ENCODE assay signal across 25 cellular contexts in the genomic region with DNA sequence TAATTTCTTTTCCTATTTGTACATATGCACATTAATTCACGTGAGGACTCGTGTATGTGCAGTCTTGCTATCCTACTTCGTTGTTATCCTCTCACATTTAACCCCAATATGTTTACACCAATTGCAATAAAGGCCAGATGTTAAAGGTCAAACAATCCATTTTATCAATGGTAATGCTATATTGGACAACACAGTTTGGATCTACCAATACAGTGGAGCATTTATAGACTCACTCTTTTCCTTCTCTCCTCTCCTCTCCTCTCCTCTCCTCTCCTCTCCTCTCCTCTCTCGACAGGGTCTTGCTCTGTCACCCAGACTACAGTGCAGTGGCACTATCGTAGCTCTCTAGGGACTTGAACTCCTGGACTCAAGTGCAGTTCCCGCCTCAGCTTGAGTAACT.
DNase-seq lines count a peak whose midpoint lies in the region; ATAC-seq and TF ChIP-seq lines count a peak whose summit lies in the region.
"Had no signal": no experiment of that assay in that cellular context is flagged by ENCODE, and none has a peak within 500 bp of the region (broad histone marks: within the 10 kb centered on the region; RNA-seq: fewer than 3 reads in every experiment).

No MANE protein-coding gene starts in this region.

- WGBS in mesenchymal stem cell, result 91% methylated on average over 6 of the region's 6 CpGs

- no peak overlapping the region for H3K27ac Mint-ChIP-seq in stimulated activated naive CD8-positive, alpha-beta T cell treated with anti-CD3 and anti-CD28 coated beads, Interleukin-15, amount 100 ng/mL, for 72 hours
- H3K27ac Mint-ChIP-seq in WTC11, result 0 out of 2 replicates have a peak overlapping the region, but pooled peaks have one; percentile 17
- H3K27ac Mint-ChIP-seq: CD14-positive monocyte; CD4-positive, alpha-beta memory T cell; CD8-positive, alpha-beta memory T cell had no signal

- TF ChIP-seq CTCF in WTC11 (IDR thresholded peaks at IDR 0.05), result no peak

- no peak overlapping the region for H2BK15ac ChIP-seq in mesenchymal stem cell (ENCODE audit: low read depth, poor library complexity, severe bottlenecking)

- H3K4ac ChIP-seq in mesenchymal stem cell (ENCODE audit: low read depth in 1 of 2, low read length in 2 of 2), result no peak overlapping the region

- H3K36me3 ChIP-seq in mesenchymal stem cell (ENCODE audit: control insufficient read depth in 1 of 2, insufficient read depth in 2 of 2, low read depth in 1 of 2, low read length in 2 of 2), result no peaks in the 10 kb centered on the region
- H3K36me3 ChIP-seq: BE2C, BLaER1 had no signal

- H3K9me3 Mint-ChIP-seq in stimulated activated naive CD8-positive, alpha-beta T cell treated with anti-CD3 and anti-CD28 coated beads, Interleukin-15, amount 100 ng/mL, for 72 hours, result no peaks in the 10 kb centered on the region
- no peaks in the 10 kb centered on the region for H3K9me3 Mint-ChIP-seq in WTC11

- no peaks in the 10 kb centered on the region for H3K27me3 ChIP-seq in mesenchymal stem cell (ENCODE audit: control insufficient read depth in 1 of 2, insufficient read depth in 1 of 2, low read length in 2 of 2)
- H3K27me3 ChIP-seq: BE2C, BLaER1 had no signal

- POLR2A ChIA-PET in WTC11 (lab: Charles Lee), result no interaction called here

- DNase-seq in stimulated activated naive CD8-positive, alpha-beta T cell treated with anti-CD3 and anti-CD28 coated beads, Interleukin-15, amount 100 ng/mL, for 72 hours, result no peak
- no peak for DNase-seq in stimulated activated naive CD8-positive, alpha-beta T cell treated with anti-CD3 and anti-CD28 coated beads, Interleukin-15, Interleukin-2, amounts not matched to agents 100 U/mL and 50 U/mL, for 24 hours
- DNase-seq in WTC11 (ENCODE audit: low spot score) (no peak), mesenchymal stem cell (no peak), NAMALWA (ENCODE audit: low spot score) (no peak)
- DNase-seq in activated CD4-positive, alpha-beta T cell treated with anti-CD3 and anti-CD28 coated beads, Interleukin-2, amount 50 U/mL, for 48 hours, result no peak
- DNase-seq: 8988T; ACHN; BE2C; C1 segment of cervical spinal cord; CD4-positive, alpha-beta memory T cell; CD4-positive, CD25-positive, alpha-beta regulatory T cell; CD8-positive, alpha-beta memory T cell; COR-L47; DMS 273 treated with DMSO at 0.1 percent for 48 hours; DMS153; DMS53; DMS79; DND-41; EL; GDM1 had no signal

- H4K8ac ChIP-seq in mesenchymal stem cell (ENCODE audit: low read length), result no peak overlapping the region

- CTCF ChIA-PET in WTC11 (lab: Charles Lee), result no interaction called here

- no peak overlapping the region for H3K14ac ChIP-seq in mesenchymal stem cell (ENCODE audit: low read length in 2 of 2)

- no peak overlapping the region for H2BK5ac ChIP-seq in mesenchymal stem cell (ENCODE audit: low read depth, low read length, poor library complexity, severe bottlenecking)

- H3K36me3 Mint-ChIP-seq in WTC11, result no peaks in the 10 kb centered on the region
- H3K36me3 Mint-ChIP-seq: CD14-positive monocyte; CD4-positive, alpha-beta memory T cell; CD4-positive, CD25-positive, alpha-beta regulatory T cell; CD8-positive, alpha-beta memory T cell had no signal

- peaks cover 21% of the 10 kb centered on the region for H3K79me1 ChIP-seq in mesenchymal stem cell (replicated peaks; ENCODE audit: low read length, poor library complexity, severe bottlenecking)

- H3K27me3 Mint-ChIP-seq in stimulated activated naive CD8-positive, alpha-beta T cell treated with anti-CD3 and anti-CD28 coated beads, Interleukin-15, amount 100 ng/mL, for 72 hours, result peaks cover 12% of the 10 kb centered on the region
- no peaks in the 10 kb centered on the region for H3K27me3 Mint-ChIP-seq in WTC11 (ENCODE audit: low read depth)
- H3K27me3 Mint-ChIP-seq: CD4-positive, alpha-beta memory T cell; CD8-positive, alpha-beta memory T cell had no signal

- no peak overlapping the region for H3K18ac ChIP-seq in mesenchymal stem cell (ENCODE audit: low read depth in 1 of 2, low read length in 2 of 2)

- peak overlapping the region; percentile 63 for H2AK5ac ChIP-seq in mesenchymal stem cell (ENCODE audit: low read length, severe bottlenecking)

- H3K4me3 ChIP-seq in mesenchymal stem cell (ENCODE audit: insufficient read depth in 1 of 2, low read depth in 1 of 2, low read length in 2 of 2), result no peak overlapping the region
- H3K4me3 ChIP-seq: BLaER1, GM12878 had no signal

- no peak overlapping the region for H2BK12ac ChIP-seq in mesenchymal stem cell (ENCODE audit: low read length in 2 of 2)

- H3K9ac ChIP-seq in mesenchymal stem cell (ENCODE audit: low read length), result no peak overlapping the region
- H3K9ac ChIP-seq: BLaER1 had no signal

- H3K4me3 Mint-ChIP-seq in stimulated activated naive CD8-positive, alpha-beta T cell treated with anti-CD3 and anti-CD28 coated beads, Interleukin-15, amount 100 ng/mL, for 72 hours, result no peak overlapping the region
- no peak overlapping the region for H3K4me3 Mint-ChIP-seq in WTC11
- H3K4me3 Mint-ChIP-seq: CD14-positive monocyte; CD4-positive, alpha-beta memory T cell; CD4-positive, CD25-positive, alpha-beta regulatory T cell; CD8-positive, alpha-beta memory T cell had no signal

- no peak overlapping the region for H3K23ac ChIP-seq in mesenchymal stem cell (ENCODE audit: low read length in 2 of 2)

- no peaks in the 10 kb centered on the region for H3K9me3 ChIP-seq in mesenchymal stem cell (ENCODE audit: control insufficient read depth, low read length)
- H3K9me3 ChIP-seq: BE2C, BLaER1 had no signal

- H3K4me2 ChIP-seq in mesenchymal stem cell (ENCODE audit: low read length, poor library complexity, severe bottlenecking), result no peak overlapping the region
- H3K4me2 ChIP-seq: BLaER1 had no signal

- no peak overlapping the region for H3K27ac ChIP-seq in mesenchymal stem cell (ENCODE audit: low read length, poor library complexity, severe bottlenecking)
- H3K27ac ChIP-seq: BLaER1 had no signal

- H3K4me1 Mint-ChIP-seq in stimulated activated naive CD8-positive, alpha-beta T cell treated with anti-CD3 and anti-CD28 coated beads, Interleukin-15, amount 100 ng/mL, for 72 hours, result no peaks in the 10 kb centered on the region
- peaks cover 95% of the 10 kb centered on the region for H3K4me1 Mint-ChIP-seq in WTC11
- H3K4me1 Mint-ChIP-seq: CD14-positive monocyte; CD4-positive, alpha-beta memory T cell; CD4-positive, CD25-positive, alpha-beta regulatory T cell; CD8-positive, alpha-beta memory T cell had no signal

- no peak overlapping the region for H4K91ac ChIP-seq in mesenchymal stem cell (ENCODE audit: low read length)

- H2AFZ ChIP-seq in mesenchymal stem cell (ENCODE audit: low read depth, low read length), result no peak overlapping the region

- peak; percentile 64 for ATAC-seq in stimulated activated naive CD8-positive, alpha-beta T cell treated with anti-CD3 and anti-CD28 coated beads, Interleukin-15, amount 100 ng/mL, for 72 hours
- ATAC-seq in stimulated activated naive CD8-positive, alpha-beta T cell treated with anti-CD3 and anti-CD28 coated beads, Interleukin-15, Interleukin-2, amounts not matched to agents 100 U/mL and 50 U/mL, for 24 hours, result no peak
- ATAC-seq in WTC11 (no peak), GM21737 (IDR thresholded peaks at IDR 0.05; ENCODE audit: unreplicated experiment) (no peak)
- ATAC-seq: GM12878 had no signal

- H2BK120ac ChIP-seq in mesenchymal stem cell (ENCODE audit: low read depth, low read length), result no peak overlapping the region

- no peaks in the 10 kb centered on the region for H3K4me1 ChIP-seq in mesenchymal stem cell (ENCODE audit: control insufficient read depth, insufficient read depth, low read depth, low read length)
- H3K4me1 ChIP-seq: BE2C had no signal

TF ChIP-seq in WTC11, 78 proteins besides CTCF, POLR2A, EP300 and RAD21:
- TF ChIP-seq SMAD3 (CRISPR knock-in tag; IDR thresholded peaks at IDR 0.05; ENCODE audit: borderline replicate concordance) (no peak), SP1 (CRISPR knock-in tag; conservative IDR thresholded peaks at IDR 0.05) (no peak), NR2C2 (CRISPR knock-in tag; IDR thresholded peaks at IDR 0.05) (no peak), ZNF423 (CRISPR knock-in tag; IDR thresholded peaks at IDR 0.05) (no peak), SOX15 (CRISPR knock-in tag; IDR thresholded peaks at IDR 0.05) (no peak), ZNF671 (CRISPR knock-in tag; IDR thresholded peaks at IDR 0.05) (no peak), SMAD4 (CRISPR knock-in tag; IDR thresholded peaks at IDR 0.05) (no peak), NFYB (CRISPR knock-in tag; conservative IDR thresholded peaks at IDR 0.05; ENCODE audit: low read depth) (no peak)
